In the genomic region with DNA sequence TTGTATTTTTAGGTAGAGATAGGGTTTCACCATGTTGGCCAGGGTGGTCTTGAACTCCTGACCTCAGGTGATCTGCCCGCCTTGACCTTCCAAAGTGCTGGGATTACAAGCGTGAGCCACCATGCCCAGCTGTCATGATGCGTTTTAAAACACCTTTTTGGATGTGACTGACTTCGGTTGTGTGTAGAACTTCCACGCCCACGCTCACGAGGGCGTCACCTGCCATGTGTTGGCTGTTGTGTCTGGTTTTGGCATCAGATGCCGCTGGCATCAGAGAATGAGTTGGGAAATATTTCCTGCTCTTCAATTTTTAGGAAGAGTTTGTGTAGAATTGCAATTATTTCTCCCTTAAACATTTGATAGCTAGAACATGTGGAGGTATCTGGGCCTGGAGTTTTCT, we compare ENCODE assay signal across 1 cellular context.
TF ChIP-seq lines count a peak whose summit lies in the region.

No MANE protein-coding gene starts in this region.

TF ChIP-seq in H1, 55 proteins besides CTCF, POLR2A, EP300 and RAD21:
- TF ChIP-seq CBX5 (IDR thresholded peaks at IDR 0.05; ENCODE audit: low read depth, low read length) (no peak), SUZ12 (IDR thresholded peaks at IDR 0.05; ENCODE audit: low read length) (no peak), BACH1 (IDR thresholded peaks at IDR 0.05; ENCODE audit: low read length) (no peak), CHD2 (IDR thresholded peaks at IDR 0.05; ENCODE audit: low read length) (no peak), BCL11A (IDR thresholded peaks at IDR 0.05; ENCODE audit: low read depth in 2 of 2, low read length in 2 of 2) (no peak), SIX5 (IDR thresholded peaks at IDR 0.05; ENCODE audit: low read depth, low read length) (no peak), NANOG (IDR thresholded peaks at IDR 0.05; ENCODE audit: insufficient read depth, low read depth, low read length, poor library complexity, severe bottlenecking) (no peak), POU5F1 (IDR thresholded peaks at IDR 0.05; ENCODE audit: low read depth, low read length) (no peak), ASH2L (IDR thresholded peaks at IDR 0.05; ENCODE audit: low read length) (no peak), BRCA1 (IDR thresholded peaks at IDR 0.05; ENCODE audit: low read depth, low read length) (no peak), NRF1 (IDR thresholded peaks at IDR 0.05; ENCODE audit: low read depth, low read length) (no peak), KDM1A (IDR thresholded peaks at IDR 0.05; ENCODE audit: borderline replicate concordance, low read length) (no peak), FOSL1 (IDR thresholded peaks at IDR 0.05; ENCODE audit: insufficient read depth, low read depth, low read length) (no peak), SIRT6 (IDR thresholded peaks at IDR 0.05; ENCODE audit: low read length) (no peak), RFX5 (IDR thresholded peaks at IDR 0.05; ENCODE audit: borderline replicate concordance, low read depth, low read length) (no peak)
- TF ChIP-seq, protein P1, sequence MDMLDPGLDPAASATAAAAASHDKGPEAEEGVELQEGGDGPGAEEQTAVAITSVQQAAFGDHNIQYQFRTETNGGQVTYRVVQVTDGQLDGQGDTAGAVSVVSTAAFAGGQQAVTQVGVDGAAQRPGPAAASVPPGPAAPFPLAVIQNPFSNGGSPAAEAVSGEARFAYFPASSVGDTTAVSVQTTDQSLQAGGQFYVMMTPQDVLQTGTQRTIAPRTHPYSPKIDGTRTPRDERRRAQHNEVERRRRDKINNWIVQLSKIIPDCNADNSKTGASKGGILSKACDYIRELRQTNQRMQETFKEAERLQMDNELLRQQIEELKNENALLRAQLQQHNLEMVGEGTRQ (IDR thresholded peaks at IDR 0.05; ENCODE audit: low read length) = no peak
- TF ChIP-seq, protein P2, sequence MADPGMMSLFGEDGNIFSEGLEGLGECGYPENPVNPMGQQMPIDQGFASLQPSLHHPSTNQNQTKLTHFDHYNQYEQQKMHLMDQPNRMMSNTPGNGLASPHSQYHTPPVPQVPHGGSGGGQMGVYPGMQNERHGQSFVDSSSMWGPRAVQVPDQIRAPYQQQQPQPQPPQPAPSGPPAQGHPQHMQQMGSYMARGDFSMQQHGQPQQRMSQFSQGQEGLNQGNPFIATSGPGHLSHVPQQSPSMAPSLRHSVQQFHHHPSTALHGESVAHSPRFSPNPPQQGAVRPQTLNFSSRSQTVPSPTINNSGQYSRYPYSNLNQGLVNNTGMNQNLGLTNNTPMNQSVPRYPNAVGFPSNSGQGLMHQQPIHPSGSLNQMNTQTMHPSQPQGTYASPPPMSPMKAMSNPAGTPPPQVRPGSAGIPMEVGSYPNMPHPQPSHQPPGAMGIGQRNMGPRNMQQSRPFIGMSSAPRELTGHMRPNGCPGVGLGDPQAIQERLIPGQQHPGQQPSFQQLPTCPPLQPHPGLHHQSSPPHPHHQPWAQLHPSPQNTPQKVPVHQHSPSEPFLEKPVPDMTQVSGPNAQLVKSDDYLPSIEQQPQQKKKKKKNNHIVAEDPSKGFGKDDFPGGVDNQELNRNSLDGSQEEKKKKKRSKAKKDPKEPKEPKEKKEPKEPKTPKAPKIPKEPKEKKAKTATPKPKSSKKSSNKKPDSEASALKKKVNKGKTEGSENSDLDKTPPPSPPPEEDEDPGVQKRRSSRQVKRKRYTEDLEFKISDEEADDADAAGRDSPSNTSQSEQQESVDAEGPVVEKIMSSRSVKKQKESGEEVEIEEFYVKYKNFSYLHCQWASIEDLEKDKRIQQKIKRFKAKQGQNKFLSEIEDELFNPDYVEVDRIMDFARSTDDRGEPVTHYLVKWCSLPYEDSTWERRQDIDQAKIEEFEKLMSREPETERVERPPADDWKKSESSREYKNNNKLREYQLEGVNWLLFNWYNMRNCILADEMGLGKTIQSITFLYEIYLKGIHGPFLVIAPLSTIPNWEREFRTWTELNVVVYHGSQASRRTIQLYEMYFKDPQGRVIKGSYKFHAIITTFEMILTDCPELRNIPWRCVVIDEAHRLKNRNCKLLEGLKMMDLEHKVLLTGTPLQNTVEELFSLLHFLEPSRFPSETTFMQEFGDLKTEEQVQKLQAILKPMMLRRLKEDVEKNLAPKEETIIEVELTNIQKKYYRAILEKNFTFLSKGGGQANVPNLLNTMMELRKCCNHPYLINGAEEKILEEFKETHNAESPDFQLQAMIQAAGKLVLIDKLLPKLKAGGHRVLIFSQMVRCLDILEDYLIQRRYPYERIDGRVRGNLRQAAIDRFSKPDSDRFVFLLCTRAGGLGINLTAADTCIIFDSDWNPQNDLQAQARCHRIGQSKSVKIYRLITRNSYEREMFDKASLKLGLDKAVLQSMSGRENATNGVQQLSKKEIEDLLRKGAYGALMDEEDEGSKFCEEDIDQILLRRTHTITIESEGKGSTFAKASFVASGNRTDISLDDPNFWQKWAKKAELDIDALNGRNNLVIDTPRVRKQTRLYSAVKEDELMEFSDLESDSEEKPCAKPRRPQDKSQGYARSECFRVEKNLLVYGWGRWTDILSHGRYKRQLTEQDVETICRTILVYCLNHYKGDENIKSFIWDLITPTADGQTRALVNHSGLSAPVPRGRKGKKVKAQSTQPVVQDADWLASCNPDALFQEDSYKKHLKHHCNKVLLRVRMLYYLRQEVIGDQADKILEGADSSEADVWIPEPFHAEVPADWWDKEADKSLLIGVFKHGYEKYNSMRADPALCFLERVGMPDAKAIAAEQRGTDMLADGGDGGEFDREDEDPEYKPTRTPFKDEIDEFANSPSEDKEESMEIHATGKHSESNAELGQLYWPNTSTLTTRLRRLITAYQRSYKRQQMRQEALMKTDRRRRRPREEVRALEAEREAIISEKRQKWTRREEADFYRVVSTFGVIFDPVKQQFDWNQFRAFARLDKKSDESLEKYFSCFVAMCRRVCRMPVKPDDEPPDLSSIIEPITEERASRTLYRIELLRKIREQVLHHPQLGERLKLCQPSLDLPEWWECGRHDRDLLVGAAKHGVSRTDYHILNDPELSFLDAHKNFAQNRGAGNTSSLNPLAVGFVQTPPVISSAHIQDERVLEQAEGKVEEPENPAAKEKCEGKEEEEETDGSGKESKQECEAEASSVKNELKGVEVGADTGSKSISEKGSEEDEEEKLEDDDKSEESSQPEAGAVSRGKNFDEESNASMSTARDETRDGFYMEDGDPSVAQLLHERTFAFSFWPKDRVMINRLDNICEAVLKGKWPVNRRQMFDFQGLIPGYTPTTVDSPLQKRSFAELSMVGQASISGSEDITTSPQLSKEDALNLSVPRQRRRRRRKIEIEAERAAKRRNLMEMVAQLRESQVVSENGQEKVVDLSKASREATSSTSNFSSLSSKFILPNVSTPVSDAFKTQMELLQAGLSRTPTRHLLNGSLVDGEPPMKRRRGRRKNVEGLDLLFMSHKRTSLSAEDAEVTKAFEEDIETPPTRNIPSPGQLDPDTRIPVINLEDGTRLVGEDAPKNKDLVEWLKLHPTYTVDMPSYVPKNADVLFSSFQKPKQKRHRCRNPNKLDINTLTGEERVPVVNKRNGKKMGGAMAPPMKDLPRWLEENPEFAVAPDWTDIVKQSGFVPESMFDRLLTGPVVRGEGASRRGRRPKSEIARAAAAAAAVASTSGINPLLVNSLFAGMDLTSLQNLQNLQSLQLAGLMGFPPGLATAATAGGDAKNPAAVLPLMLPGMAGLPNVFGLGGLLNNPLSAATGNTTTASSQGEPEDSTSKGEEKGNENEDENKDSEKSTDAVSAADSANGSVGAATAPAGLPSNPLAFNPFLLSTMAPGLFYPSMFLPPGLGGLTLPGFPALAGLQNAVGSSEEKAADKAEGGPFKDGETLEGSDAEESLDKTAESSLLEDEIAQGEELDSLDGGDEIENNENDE (IDR thresholded peaks at IDR 0.05; ENCODE audit: insufficient replicate concordance, low read length) = no peak
